ENCODE assay signal across 17 cellular contexts in genomic region chr5:103272377-103272776, GRCh38. TPM values are rescaled to one million over a fixed set of nuclear protein-coding genes. Genes with fewer than 3 reads are reported as not detected.
A peak's percentile ranks its signal among the peaks of the same experiment; 100 is the strongest.
DNase-seq lines count a peak whose midpoint lies in the region; ATAC-seq and TF ChIP-seq lines count a peak whose summit lies in the region.
"Had no signal": no experiment of that assay in that cellular context is flagged by ENCODE, and none has a peak within 500 bp of the region (broad histone marks: within the 10 kb centered on the region; RNA-seq: fewer than 3 reads in every experiment).

No MANE protein-coding gene starts in this region.

- no peak for ATAC-seq in stimulated activated naive B cell treated with anti-CD40 and anti-IgM and Interleukin-4, amounts not matched to agents 10 μg/mL and 1 μg/mL and 100 μg/mL, for 72 hours (replicated peaks)
- ATAC-seq in GM19395 (IDR thresholded peaks at IDR 0.05; ENCODE audit: unreplicated experiment) = no peak
- ATAC-seq in gastroesophageal sphincter = no peak
- no peak for ATAC-seq in GM19455 (IDR thresholded peaks at IDR 0.05; ENCODE audit: unreplicated experiment)
- ATAC-seq: stimulated activated memory B cell treated with anti-CD40 and anti-IgM and Interleukin-4, amounts not matched to agents 10 μg/mL and 1 μg/mL and 100 μg/mL, for 72 hours had no signal

- TF ChIP-seq POLR2A in gastroesophageal sphincter (IDR thresholded peaks at IDR 0.05) = no peak

- H3K4me3 ChIP-seq in gastroesophageal sphincter = no peak overlapping the region
- H3K4me3 ChIP-seq: tibial nerve had no signal

- H3K27ac ChIP-seq in gastroesophageal sphincter = no peak overlapping the region
- H3K27ac ChIP-seq: esophagus muscularis mucosa had no signal

- no peak for TF ChIP-seq EP300 in gastroesophageal sphincter (IDR thresholded peaks at IDR 0.05)

- peaks cover 78% of the 10 kb centered on the region for H3K4me1 Mint-ChIP-seq in HFFc6 (ENCODE audit: low read depth)
- peaks cover 4 to 9% of the 10 kb centered on the region in 2 donors for H3K4me1 Mint-ChIP-seq in stimulated activated naive B cell treated with anti-CD40 and anti-IgM and Interleukin-4, amounts not matched to agents 10 μg/mL and 1 μg/mL and 100 μg/mL, for 72 hours
- H3K4me1 Mint-ChIP-seq: nephron progenitor cell had no signal

- no peaks in the 10 kb centered on the region for H3K27me3 Mint-ChIP-seq in HFFc6 (ENCODE audit: insufficient read depth)
- H3K27me3 Mint-ChIP-seq in stimulated activated naive B cell treated with anti-CD40 and anti-IgM and Interleukin-4, amounts not matched to agents 10 μg/mL and 1 μg/mL and 100 μg/mL, for 72 hours = no peaks in the 10 kb centered on the region
- H3K27me3 Mint-ChIP-seq: stimulated activated memory B cell treated with anti-CD40 and anti-IgM and Interleukin-4, amounts not matched to agents 10 μg/mL and 1 μg/mL and 100 μg/mL, for 72 hours had no signal

- no peak for TF ChIP-seq CTCF in HFFc6 (IDR thresholded peaks at IDR 0.05)
- no peak for TF ChIP-seq CTCF in gastroesophageal sphincter (IDR thresholded peaks at IDR 0.05)

- WGBS in gastroesophageal sphincter (ENCODE audit: low coverage in 1 of 2), 2 donors = 70 to 95% methylated on average over 2 of the region's 2 CpGs

- peaks cover 0 to 12% of the 10 kb centered on the region in 2 donors for H3K36me3 ChIP-seq in gastroesophageal sphincter

- no peak for DNase-seq in HFFc6
- DNase-seq in astrocyte of the hippocampus (ENCODE audit: low read depth, low spot score) = peak; percentile 48
- peak; percentile 6 for DNase-seq in hepatic stellate cell (ENCODE audit: low spot score)
- DNase-seq in superior temporal gyrus (ENCODE audit: extremely low spot score) = peak; percentile 26
- no peak for DNase-seq in stimulated activated naive B cell treated with anti-CD40 and anti-IgM and Interleukin-4, amounts not matched to agents 10 μg/mL and 1 μg/mL and 100 μg/mL, for 72 hours
- DNase-seq: activated CD8-positive, alpha-beta memory T cell treated with anti-CD3 and anti-CD28 coated beads, Interleukin-2, amount 50 U/mL, for 48 hours; activated effector memory CD4-positive, alpha-beta T cell treated with Interleukin-2 at 50 U/mL for 16 hours; caudate nucleus; effector CD8-positive, alpha-beta T cell; nephron progenitor cell had no signal

- 0 out of 2 replicates have a peak overlapping the region, but pooled peaks have one; percentile 20 for H3K4me3 Mint-ChIP-seq in HFFc6
- H3K4me3 Mint-ChIP-seq in stimulated activated naive B cell treated with anti-CD40 and anti-IgM and Interleukin-4, amounts not matched to agents 10 μg/mL and 1 μg/mL and 100 μg/mL, for 72 hours = no peak overlapping the region
- H3K4me3 Mint-ChIP-seq: nephron progenitor cell; stimulated activated memory B cell treated with anti-CD40 and anti-IgM and Interleukin-4, amounts not matched to agents 10 μg/mL and 1 μg/mL and 100 μg/mL, for 72 hours had no signal

- H3K9me3 ChIP-seq in gastroesophageal sphincter = no peaks in the 10 kb centered on the region
- H3K9me3 ChIP-seq: esophagus muscularis mucosa, tibial nerve had no signal

- peak overlapping the region; percentile 80 for H3K27ac Mint-ChIP-seq in HFFc6
- no peak overlapping the region for H3K27ac Mint-ChIP-seq in stimulated activated naive B cell treated with anti-CD40 and anti-IgM and Interleukin-4, amounts not matched to agents 10 μg/mL and 1 μg/mL and 100 μg/mL, for 72 hours
- H3K27ac Mint-ChIP-seq: nephron progenitor cell; stimulated activated memory B cell treated with anti-CD40 and anti-IgM and Interleukin-4, amounts not matched to agents 10 μg/mL and 1 μg/mL and 100 μg/mL, for 72 hours had no signal

- H3K9me3 Mint-ChIP-seq in HFFc6 = no peaks in the 10 kb centered on the region
- no peaks in the 10 kb centered on the region for H3K9me3 Mint-ChIP-seq in stimulated activated naive B cell treated with anti-CD40 and anti-IgM and Interleukin-4, amounts not matched to agents 10 μg/mL and 1 μg/mL and 100 μg/mL, for 72 hours
- H3K9me3 Mint-ChIP-seq: nephron progenitor cell; stimulated activated memory B cell treated with anti-CD40 and anti-IgM and Interleukin-4, amounts not matched to agents 10 μg/mL and 1 μg/mL and 100 μg/mL, for 72 hours; T-helper 1 cell treated with Interleukin-12 subunit alpha and Interleukin-12 subunit beta and Interleukin-4 antibody, amounts not matched to agents 30 μg/mL and 1 μg/mL, for 36 hours had no signal

- no peaks in the 10 kb centered on the region for H3K27me3 ChIP-seq in gastroesophageal sphincter
- H3K27me3 ChIP-seq: esophagus muscularis mucosa, tibial nerve had no signal

- peaks cover 33% of the 10 kb centered on the region for H3K36me3 Mint-ChIP-seq in HFFc6 (ENCODE audit: low read depth)
- peaks cover 9 to 12% of the 10 kb centered on the region in 2 donors for H3K36me3 Mint-ChIP-seq in stimulated activated naive B cell treated with anti-CD40 and anti-IgM and Interleukin-4, amounts not matched to agents 10 μg/mL and 1 μg/mL and 100 μg/mL, for 72 hours

- H3K4me1 ChIP-seq in gastroesophageal sphincter = peaks cover 0 to 26% (median 0%) of the 10 kb centered on the region in 3 donors

RNA-seq across cellular contexts. Expression of gene MACIR, which starts 13.8 kb away (rescaled TPM):
- 100 to 1,000 TPM in 3 of 6 experiments, 10 to 100 TPM in 3; 80.7 to 110 (median 97.9) TPM for total RNA-seq in HFFc6 (2021; fragmentation: NEBNext Ultra II Directional; extraction: Animal tissue kit (Norgen Biotek cat#: 25700))
- 10 to 100 TPM in 2 of 4 donors, 1 to 10 TPM in 2; 3.9 to 12.2 (median 8.0) TPM for total RNA-seq in gastroesophageal sphincter

Comparison
In these comparisons a context has a peak if more than half of its experiments do, and no peak if none do; other contexts are left out.
1. DNase-seq: peak in astrocyte of the hippocampus (single experiment), hepatic stellate cell (single experiment) and superior temporal gyrus (single experiment); none in HFFc6 (single experiment) and stimulated activated naive B cell treated with anti-CD40 and anti-IgM and Interleukin-4, amounts not matched to agents 10 μg/mL and 1 μg/mL and 100 μg/mL, for 72 hours (single experiment).
2. RNA of gene MACIR, which starts 13.8 kb away (total RNA-seq): 80.7 to 110 TPM in HFFc6; 3.9 to 12.2 TPM in gastroesophageal sphincter; every median in the first group is over 4 times any median in the second.